In genomic region chr17:17885029-17885351, GRCh38 we compare ENCODE assay signal across 17 cellular contexts. TPM values are rescaled to one million over a fixed set of nuclear protein-coding genes. Genes with fewer than 3 reads are reported as not detected.
DNase-seq lines count a peak whose midpoint lies in the region; ATAC-seq, FAIRE-seq and TF ChIP-seq lines count a peak whose summit lies in the region.
"Had no signal": no experiment of that assay in that cellular context is flagged by ENCODE, and none has a peak within 500 bp of the region (broad histone marks: within the 10 kb centered on the region; RNA-seq: fewer than 3 reads in every experiment).

No MANE protein-coding gene starts in this region.

- no peaks in the 10 kb centered on the region for H3K79me1 ChIP-seq in mesendoderm (ENCODE audit: low read length)

- H2AK5ac ChIP-seq in mesendoderm (ENCODE audit: low read length) = no peak overlapping the region

- H3K4me1 ChIP-seq in mesendoderm (ENCODE audit: control insufficient read depth, low read depth, low read length) = peaks cover 9% of the 10 kb centered on the region
- H3K4me1 ChIP-seq: Caco-2 had no signal

- no peak overlapping the region for H3K23ac ChIP-seq in mesendoderm (ENCODE audit: low read length)

- H3K4me3 ChIP-seq in dorsolateral prefrontal cortex (no peak overlapping the region), mesendoderm (ENCODE audit: low read length) (no peak overlapping the region)
- H3K4me3 ChIP-seq: SK-N-MC had no signal

- H3K79me2 ChIP-seq in mesendoderm (ENCODE audit: control insufficient read depth, insufficient read depth, low read length) = no peaks in the 10 kb centered on the region

- H3K27me3 ChIP-seq in dorsolateral prefrontal cortex = no peaks in the 10 kb centered on the region
- no peaks in the 10 kb centered on the region for H3K27me3 ChIP-seq in mesendoderm (ENCODE audit: insufficient read depth, low read length, poor library complexity)

- TF ChIP-seq CTCF in dorsolateral prefrontal cortex (IDR thresholded peaks at IDR 0.05 in 54 of 56, conservative IDR thresholded peaks at IDR 0.05 in 2 of 56; ENCODE audit: low read depth in 1 of 56, partially characterized antibody in 56 of 56) = no peak

- no peak overlapping the region for H4K8ac ChIP-seq in mesendoderm (ENCODE audit: low read depth, low read length)

- no peak overlapping the region for H3K4me2 ChIP-seq in mesendoderm (ENCODE audit: low read length)

- H3K27ac ChIP-seq in dorsolateral prefrontal cortex = peak overlapping the region in 53 of 59 donors; percentile 1 to 87 (median 64)
- H3K27ac ChIP-seq in mesendoderm (ENCODE audit: low read depth, low read length) = no peak overlapping the region
- H3K27ac ChIP-seq: SK-N-MC had no signal

- no peak for ATAC-seq in GM21528 (IDR thresholded peaks at IDR 0.05; ENCODE audit: low FRiP score, unreplicated experiment)
- no peak for ATAC-seq in GM18858 (IDR thresholded peaks at IDR 0.05; ENCODE audit: unreplicated experiment)

- no peak overlapping the region for H2BK120ac ChIP-seq in mesendoderm (ENCODE audit: low read depth, low read length)

- FAIRE-seq in GM19239 (lab: Jason Lieb, UNC) = no peak
- FAIRE-seq: H54 had no signal

- no peak overlapping the region for H2BK5ac ChIP-seq in mesendoderm (ENCODE audit: low read length)

- H3K9ac ChIP-seq in mesendoderm (ENCODE audit: low read length) = no peak overlapping the region

- H3K18ac ChIP-seq in mesendoderm (ENCODE audit: low read length) = no peak overlapping the region

- H2BK15ac ChIP-seq in mesendoderm (replicated peaks; ENCODE audit: low read depth) = no peak overlapping the region

- H4K5ac ChIP-seq in mesendoderm (ENCODE audit: low read length) = no peak overlapping the region

- intact Hi-C loops in dorsolateral prefrontal cortex (cut with DNase I) = no loop called here

- no CpG with 5 or more reads among the region's 4 CpGs for WGBS in mesendoderm (ENCODE audit: extremely low coverage, insufficient coverage, low lambda C conversion rate)

- no peaks in the 10 kb centered on the region for H3K36me3 ChIP-seq in mesendoderm (ENCODE audit: control insufficient read depth, insufficient read depth, low read length)

- H3K56ac ChIP-seq in mesendoderm (ENCODE audit: low read length) = peak overlapping the region; percentile 6

- peak; percentile 13 for DNase-seq in NCI-H2227 (lab: John Stamatoyannopoulos, UW; ENCODE audit: unreplicated experiment)
- DNase-seq in NCI-H2227 treated with DMSO at 0.1 percent for 48 hours (lab: John Stamatoyannopoulos, UW) = no peak
- DNase-seq in dorsolateral prefrontal cortex = no peak
- no peak for DNase-seq in mesendoderm
- DNase-seq in GM19240 (ENCODE audit: insufficient read length, low spot score) = no peak
- DNase-seq in GM19239 (ENCODE audit: insufficient read length, low spot score) = no peak
- DNase-seq: AML-193, Caco-2, DND-41, GF-D8, MV-4-11, NCI-H1694, NCI-H2107 had no signal

- H3K4ac ChIP-seq in mesendoderm (ENCODE audit: low read depth, low read length) = no peak overlapping the region

RNA-seq across cellular contexts. Expression of gene SREBF1, which starts 48.2 kb away (rescaled TPM):
- total RNA-seq in dorsolateral prefrontal cortex = 100 to 1,000 TPM in 84 of 120 experiments, 10 to 100 TPM in 36; 57.2 to 359 (median 120) TPM
- 59.1 TPM for polyA plus RNA-seq in mesendoderm (2013, experiment 1 of 2)
- 55.4 TPM for polyA plus RNA-seq in mesendoderm (2013, experiment 2 of 2)
